ENCODE assay signal across 18 cellular contexts in the genomic region with DNA sequence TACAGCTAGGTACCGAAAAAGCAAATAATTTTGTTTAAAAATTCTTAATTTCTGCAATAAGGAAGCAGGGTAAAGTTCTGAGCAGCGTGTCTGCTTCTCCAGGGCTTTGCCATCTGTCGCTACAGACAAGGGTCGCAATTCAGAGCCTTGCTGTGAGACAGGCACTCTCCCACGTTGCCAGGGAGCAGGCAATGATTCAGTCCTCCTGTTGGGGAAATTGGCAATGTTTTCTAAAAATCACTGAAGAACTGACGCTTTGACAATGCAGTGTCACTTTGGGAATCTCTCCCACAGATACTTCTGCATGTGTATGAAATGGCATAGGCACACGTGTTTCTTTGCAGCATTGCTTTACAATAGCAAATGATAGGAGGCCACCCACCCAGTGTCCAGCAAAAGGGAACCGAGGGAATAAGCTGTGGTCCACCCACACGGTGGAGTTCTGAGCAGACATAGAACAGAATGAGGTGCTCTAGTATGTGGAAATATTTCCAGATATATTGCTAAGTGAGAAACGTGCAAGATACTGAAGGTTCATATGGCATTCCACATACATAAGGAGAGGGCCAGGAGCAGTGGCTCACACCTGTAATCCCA. TPM values are rescaled to one million over a fixed set of nuclear protein-coding genes. Genes with fewer than 3 reads are reported as not detected.
DNase-seq lines count a peak whose midpoint lies in the region; ATAC-seq, FAIRE-seq and TF ChIP-seq lines count a peak whose summit lies in the region.
"Had no signal": no experiment of that assay in that cellular context is flagged by ENCODE, and none has a peak within 500 bp of the region (broad histone marks: within the 10 kb centered on the region; RNA-seq: fewer than 3 reads in every experiment).

No MANE protein-coding gene starts in this region.

- no peaks in the 10 kb centered on the region for H3K79me2 ChIP-seq in astrocyte (ENCODE audit: insufficient read depth, low read length)

- intact Hi-C loops in head of caudate nucleus (cut with DNase I): no loop called here
- intact Hi-C loops in thyroid gland (cut with DNase I): no loop called here
- intact Hi-C loops in CD8-positive, alpha-beta T cell (cut with DNase I, micrococcal nuclease): no loop called here

- POLR2A ChIA-PET in CD8-positive, alpha-beta T cell (lab: Charles Lee): no interaction called here

- no peaks in the 10 kb centered on the region for H3K27me3 Mint-ChIP-seq in astrocyte (ENCODE audit: low read depth, unreplicated experiment)
- H3K27me3 Mint-ChIP-seq in CD8-positive, alpha-beta T cell (ENCODE audit: low read depth): no peaks in the 10 kb centered on the region
- H3K27me3 Mint-ChIP-seq: CD4-positive, alpha-beta T cell had no signal

- CTCF ChIA-PET in CD8-positive, alpha-beta T cell (lab: Charles Lee): interaction anchor here (1.5 to 1.9 kb wide), 2 partner anchors 26 to 132 kb away, joined by 4 to 11 read pairs; no protein-coding TSS in a partner anchor

- no peak overlapping the region for H3K4me2 ChIP-seq in astrocyte (ENCODE audit: low read length)
- H3K4me2 ChIP-seq: A549 had no signal

- H3K4me3 ChIP-seq in astrocyte (ENCODE audit: insufficient read depth, low read depth, low read length) (no peak overlapping the region), thyroid gland (replicated peaks in 1 of 3) (no peak overlapping the region)
- H3K4me3 ChIP-seq in CD8-positive, alpha-beta T cell (ENCODE audit: low read depth, low read length): no peak overlapping the region
- H3K4me3 ChIP-seq: A549, Peyer's patch had no signal

- no peak for TF ChIP-seq POLR2A in thyroid gland (IDR thresholded peaks at IDR 0.05)

- TF ChIP-seq CTCF in astrocyte (IDR thresholded peaks at IDR 0.05; ENCODE audit: insufficient read depth, low read depth, low read length) (no peak), thyroid gland (IDR thresholded peaks at IDR 0.05) (no peak)
- no peak for TF ChIP-seq CTCF in CD8-positive, alpha-beta T cell (IDR thresholded peaks at IDR 0.05)

- FAIRE-seq in GM19239 (lab: Jason Lieb, UNC) (peak; percentile 59), astrocyte (lab: Jason Lieb, UNC) (no peak)
- FAIRE-seq: A549, H54 had no signal

- H3K9me3 ChIP-seq in astrocyte (ENCODE audit: insufficient read depth, low read depth, low read length) (no peaks in the 10 kb centered on the region), thyroid gland (no peaks in the 10 kb centered on the region)
- no peaks in the 10 kb centered on the region for H3K9me3 ChIP-seq in CD8-positive, alpha-beta T cell (ENCODE audit: low read length)
- H3K9me3 ChIP-seq: A549, Peyer's patch had no signal

- H3K4me1 ChIP-seq in astrocyte (ENCODE audit: insufficient read depth, low read length) (no peaks in the 10 kb centered on the region), thyroid gland (no peaks in the 10 kb centered on the region)
- H3K4me1 ChIP-seq in CD8-positive, alpha-beta T cell (ENCODE audit: insufficient read depth, low read length): no peaks in the 10 kb centered on the region
- H3K4me1 ChIP-seq: Peyer's patch had no signal

- DNase-seq in Ammon's horn (ENCODE audit: low spot score): peak; percentile 72
- DNase-seq in GM19239 (ENCODE audit: insufficient read length, low spot score): no peak
- no peak for DNase-seq in astrocyte (ENCODE audit: low read depth)
- DNase-seq in head of caudate nucleus: peak in 32 of 42 donors; percentile 27 to 82 (median 56)
- DNase-seq in thyroid gland: no peak
- DNase-seq in NCI-H2227 treated with DMSO at 0.1 percent for 48 hours (lab: John Stamatoyannopoulos, UW): no peak
- no peak for DNase-seq in CD8-positive, alpha-beta T cell
- no peak for DNase-seq in stimulated activated CD4-positive, alpha-beta T cell treated with anti-CD3 and anti-CD28 coated beads, Interleukin-4, amount 100 ng/mL, for 1 hour
- DNase-seq: CD4-positive, alpha-beta T cell; DND-41; Kasumi-1; NCI-H1105 treated with DMSO at 0.1 percent for 48 hours; NCI-H2029 treated with DMSO at 0.1 percent for 48 hours; NCI-H748 treated with DMSO at 0.1 percent for 48 hours; Right ventricle myocardium superior had no signal

- H3K4me1 Mint-ChIP-seq in astrocyte (ENCODE audit: low read depth, unreplicated experiment): peaks cover 4% of the 10 kb centered on the region
- H3K4me1 Mint-ChIP-seq in CD8-positive, alpha-beta T cell (ENCODE audit: low read depth): no peaks in the 10 kb centered on the region

- H3K9ac ChIP-seq in astrocyte (ENCODE audit: low read length): no peak overlapping the region

- H4K20me1 ChIP-seq in astrocyte (ENCODE audit: insufficient read depth, low read length): no peaks in the 10 kb centered on the region

- no peak overlapping the region for H2AFZ ChIP-seq in astrocyte (ENCODE audit: low read depth, low read length)

- H3K27ac ChIP-seq in astrocyte (ENCODE audit: low read depth, low read length): no peak overlapping the region
- no peak overlapping the region for H3K27ac ChIP-seq in thyroid gland
- no peak overlapping the region for H3K27ac ChIP-seq in CD8-positive, alpha-beta T cell (ENCODE audit: low read depth, low read length)
- H3K27ac ChIP-seq: A549, Peyer's patch had no signal

- peak overlapping the region; percentile 28 for H3K27ac Mint-ChIP-seq in astrocyte (ENCODE audit: unreplicated experiment)
- no peak overlapping the region for H3K27ac Mint-ChIP-seq in CD8-positive, alpha-beta T cell
- H3K27ac Mint-ChIP-seq: CD4-positive, alpha-beta T cell had no signal

- no peaks in the 10 kb centered on the region for H3K36me3 Mint-ChIP-seq in astrocyte (ENCODE audit: low read depth, unreplicated experiment)
- H3K36me3 Mint-ChIP-seq in CD8-positive, alpha-beta T cell: no peaks in the 10 kb centered on the region

- no peaks in the 10 kb centered on the region for H3K36me3 ChIP-seq in astrocyte (ENCODE audit: insufficient read depth, low read length)
- H3K36me3 ChIP-seq in thyroid gland: no peaks in the 10 kb centered on the region
- H3K36me3 ChIP-seq in CD8-positive, alpha-beta T cell (ENCODE audit: insufficient read depth, low read length): no peaks in the 10 kb centered on the region
- H3K36me3 ChIP-seq: Peyer's patch had no signal

- no peaks in the 10 kb centered on the region for H3K9me3 Mint-ChIP-seq in astrocyte (ENCODE audit: unreplicated experiment)
- H3K9me3 Mint-ChIP-seq in CD8-positive, alpha-beta T cell: no peaks in the 10 kb centered on the region
- H3K9me3 Mint-ChIP-seq: CD4-positive, alpha-beta T cell had no signal

- ATAC-seq in CD8-positive, alpha-beta T cell: no peak
- ATAC-seq: A549 had no signal

- H3K27me3 ChIP-seq in astrocyte (ENCODE audit: insufficient read depth, low read length) (no peaks in the 10 kb centered on the region), thyroid gland (no peaks in the 10 kb centered on the region)
- H3K27me3 ChIP-seq in CD8-positive, alpha-beta T cell (ENCODE audit: insufficient read depth, low read length): no peaks in the 10 kb centered on the region
- H3K27me3 ChIP-seq: Peyer's patch had no signal

- WGBS in thyroid gland, 2 donors: 74 to 82% methylated on average over 10 of the region's 10 CpGs

- H3K4me3 Mint-ChIP-seq in astrocyte (ENCODE audit: unreplicated experiment): no peak overlapping the region
- H3K4me3 Mint-ChIP-seq in CD8-positive, alpha-beta T cell: no peak overlapping the region
- H3K4me3 Mint-ChIP-seq: CD4-positive, alpha-beta T cell had no signal

RNA-seq across cellular contexts. Expression of gene HIP1R, which starts 15.9 kb away (rescaled TPM):
- total RNA-seq in astrocyte (21.3 and 22.2 TPM in 2 replicates), thyroid gland (10 to 100 TPM; 50.2 to 92.7 (median 56.2) TPM)
- total RNA-seq in CD8-positive, alpha-beta T cell: 100 to 1,000 TPM; 258 to 277 TPM

RNA-seq across cellular contexts. Expression of gene CCDC62, which starts 44.9 kb away (rescaled TPM):
- total RNA-seq in astrocyte (0.60 and 0.82 TPM in 2 replicates), thyroid gland (under 1 TPM; 0.21 to 0.81 (median 0.23) TPM)
- total RNA-seq in CD8-positive, alpha-beta T cell: 1 to 10 TPM; 1.0 to 2.4 TPM

Comparison
In these comparisons a context has a peak if more than half of its experiments do, and no peak if none do; other contexts are left out.
1. DNase-seq: peak in Ammon's horn (single experiment) and head of caudate nucleus (32 of 42); none in GM19239 (single experiment), astrocyte (single experiment), thyroid gland (0 of 2), NCI-H2227 treated with DMSO at 0.1 percent for 48 hours (single experiment), CD8-positive, alpha-beta T cell (0 of 7) and stimulated activated CD4-positive, alpha-beta T cell treated with anti-CD3 and anti-CD28 coated beads, Interleukin-4, amount 100 ng/mL, for 1 hour (single experiment).